ENCODE assay signal across 34 cellular contexts in the genomic region with DNA sequence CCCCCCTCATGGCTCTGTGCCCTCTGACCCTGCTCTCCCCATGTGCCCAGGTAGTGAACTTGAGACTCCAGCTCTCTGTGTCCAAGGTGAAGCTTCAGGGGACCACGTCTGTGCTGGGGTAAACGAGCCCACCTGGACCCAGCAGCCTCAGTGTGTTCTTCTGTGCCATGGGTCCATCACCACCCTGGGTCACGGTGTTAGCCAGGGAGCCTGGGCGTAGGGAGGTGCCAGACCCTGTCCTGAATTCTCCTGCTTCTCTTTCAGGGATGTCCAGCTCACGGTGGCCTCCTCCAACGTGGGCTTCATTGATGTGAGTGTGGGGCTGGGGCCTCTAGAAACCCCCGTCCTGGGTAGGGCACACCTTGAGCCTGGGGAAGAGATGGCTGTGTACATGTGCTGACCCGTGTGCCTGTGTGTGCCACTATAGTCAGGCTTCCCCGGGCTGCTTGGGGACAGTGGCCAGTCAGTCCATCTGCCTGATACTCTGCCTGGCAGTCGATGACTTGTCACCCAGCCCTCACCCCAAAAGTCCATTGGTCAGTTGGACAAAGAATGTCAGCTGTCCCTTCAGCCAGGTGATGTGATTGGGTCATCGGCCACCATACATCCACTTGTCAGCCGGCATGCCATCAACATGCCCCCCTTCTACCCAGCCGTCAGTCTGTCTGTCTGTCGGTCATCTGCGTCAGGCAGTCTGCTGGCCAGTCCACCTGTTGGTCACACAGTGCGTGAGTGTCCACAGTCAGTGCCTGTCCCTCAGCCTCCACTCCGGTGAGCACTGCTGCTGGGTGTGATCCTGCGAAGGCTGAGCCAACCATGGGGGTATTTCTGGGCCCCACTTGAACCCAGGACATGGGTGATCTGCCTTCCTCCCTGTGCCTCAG. TPM values are rescaled to one million over a fixed set of nuclear protein-coding genes. Genes with fewer than 3 reads are reported as not detected.
"Had no signal": no experiment of that assay in that cellular context is flagged by ENCODE, and none has a peak within 500 bp of the region (broad histone marks: within the 10 kb centered on the region; RNA-seq: fewer than 3 reads in every experiment).

No MANE protein-coding gene starts in this region.

- ATAC-seq: natural killer cell; pancreas; right cardiac atrium; stimulated activated memory B cell treated with anti-CD40 and anti-IgM and Interleukin-4, amounts not matched to agents 10 μg/mL and 1 μg/mL and 100 μg/mL, for 72 hours; stimulated activated naive CD8-positive, alpha-beta T cell treated with anti-CD3 and anti-CD28 coated beads, Interleukin-15, amount 100 ng/mL, for 72 hours had no signal

- H3K9me3 Mint-ChIP-seq: mesothelial cell of epicardium; natural killer cell; nephron progenitor cell; neural progenitor cell; stimulated activated naive CD8-positive, alpha-beta T cell treated with anti-CD3 and anti-CD28 coated beads, Interleukin-15, amount 100 ng/mL, for 72 hours; type B pancreatic cell had no signal

- FAIRE-seq: pancreas, small intestine had no signal

- H3K27me3 Mint-ChIP-seq: stimulated activated naive CD8-positive, alpha-beta T cell treated with anti-CD3 and anti-CD28 coated beads, Interleukin-15, amount 100 ng/mL, for 72 hours had no signal

- H3K79me2 ChIP-seq: hepatocyte had no signal

- H3K27me3 ChIP-seq: pancreas, tibial nerve, uterus had no signal

- H3K27ac Mint-ChIP-seq: mesothelial cell of epicardium; natural killer cell; nephron progenitor cell; neural progenitor cell; stimulated activated memory B cell treated with anti-CD40 and anti-IgM and Interleukin-4, amounts not matched to agents 10 μg/mL and 1 μg/mL and 100 μg/mL, for 72 hours; type B pancreatic cell had no signal

- H2AFZ ChIP-seq: hepatocyte, neural progenitor cell had no signal

- H3K27ac ChIP-seq: hepatocyte, left ventricle myocardium inferior, neural progenitor cell, pancreas, prostate gland, sigmoid colon, tibial nerve, uterus had no signal

- H3K4me3 ChIP-seq: hepatocyte, left ventricle myocardium inferior, lung, neural progenitor cell, pancreas, prostate gland, sigmoid colon, tibial nerve, uterus had no signal

- DNase-seq: islet precursor cell; left ventricle myocardium inferior; mesendoderm; naive B cell; natural killer cell; nephron progenitor cell; pancreas; retina; right cardiac atrium; sigmoid colon; small intestine; stimulated activated CD4-positive, alpha-beta T cell treated with anti-CD3 and anti-CD28 coated beads, Interleukin-1b, Interleukin-23, amount 100 ng/mL, for 48 hours; stimulated activated CD4-positive, alpha-beta T cell treated with anti-CD3 and anti-CD28 coated beads, Interleukin-2, amount 100 ng/mL, for 48 hours; stimulated activated CD4-positive, alpha-beta T cell treated with anti-CD3 and anti-CD28 coated beads, Interleukin-4, amount 100 ng/mL, for 4 hours; stimulated activated CD8-positive, alpha-beta memory T cell treated with anti-CD3 and anti-CD28 coated beads, Interleukin-4, amount 100 ng/mL, for 48 hours; stimulated activated naive CD4-positive, alpha-beta T cell treated with Interleukin-2 at 50 U/mL for 16 hours; stimulated activated naive CD8-positive, alpha-beta T cell treated with anti-CD3 and anti-CD28 coated beads, Interleukin-15, amount 100 ng/mL, for 72 hours; substantia nigra; uterus had no signal

- H3K9me3 ChIP-seq: left ventricle myocardium inferior, pancreas, prostate gland, sigmoid colon, tibial nerve, uterus had no signal

- H3K4me1 Mint-ChIP-seq: mesothelial cell of epicardium; natural killer cell; neural progenitor cell; stimulated activated naive CD8-positive, alpha-beta T cell treated with anti-CD3 and anti-CD28 coated beads, Interleukin-15, amount 100 ng/mL, for 72 hours had no signal

- H3K4me1 ChIP-seq: left ventricle myocardium inferior, neural progenitor cell, pancreas, prostate gland, sigmoid colon, tibial nerve, uterus had no signal

- H3K9ac ChIP-seq: neural progenitor cell had no signal

- H3K36me3 Mint-ChIP-seq: mesothelial cell of epicardium; naive B cell; natural killer cell; neural progenitor cell; stimulated activated memory B cell treated with anti-CD40 and anti-IgM and Interleukin-4, amounts not matched to agents 10 μg/mL and 1 μg/mL and 100 μg/mL, for 72 hours; type B pancreatic cell had no signal

- H3K4me2 ChIP-seq: hepatocyte, neural progenitor cell had no signal

- H3K4me3 Mint-ChIP-seq: mesothelial cell of epicardium; naive B cell; natural killer cell; nephron progenitor cell; neural progenitor cell; stimulated activated memory B cell treated with anti-CD40 and anti-IgM and Interleukin-4, amounts not matched to agents 10 μg/mL and 1 μg/mL and 100 μg/mL, for 72 hours; stimulated activated naive CD8-positive, alpha-beta T cell treated with anti-CD3 and anti-CD28 coated beads, Interleukin-15, amount 100 ng/mL, for 72 hours; type B pancreatic cell had no signal

- H3K36me3 ChIP-seq: left ventricle myocardium inferior, neural progenitor cell, pancreas, prostate gland, sigmoid colon, tibial nerve, uterus had no signal

RNA-seq across cellular contexts. Expression of gene BPIFB6, which starts 10.9 kb away (rescaled TPM):
- total RNA-seq: hepatocyte, kidney epithelial cell, left ventricle myocardium inferior, lower leg skin, lung, mesothelial cell of epicardium, mononuclear cell, natural killer cell, omental fat pad, pancreas, prostate gland, right cardiac atrium, sigmoid colon, temporal lobe, tibial nerve, ureter, uterus had no signal
- polyA plus RNA-seq: hepatocyte, lung, pancreas, right cardiac atrium, sigmoid colon, small intestine had no signal

RNA-seq across cellular contexts. Expression of gene BPIFB2, which starts 13.0 kb away (rescaled TPM):
- total RNA-seq: kidney epithelial cell, left ventricle myocardium inferior, lower leg skin, mesothelial cell of epicardium, mononuclear cell, natural killer cell, omental fat pad, right cardiac atrium, sigmoid colon, temporal lobe, tibial nerve, ureter, uterus had no signal
- polyA plus RNA-seq: right cardiac atrium, sigmoid colon, small intestine had no signal

RNA-seq across cellular contexts. Expression of gene SUN5, which starts 16.3 kb away (rescaled TPM):
- total RNA-seq: hepatocyte, kidney epithelial cell, left ventricle myocardium inferior, lower leg skin, lung, mesothelial cell of epicardium, mononuclear cell, natural killer cell, omental fat pad, pancreas, right cardiac atrium, sigmoid colon, temporal lobe, tibial nerve, ureter, uterus had no signal
- polyA plus RNA-seq: hepatocyte, lung, pancreas, right cardiac atrium, sigmoid colon, small intestine, thymus had no signal

RNA-seq across cellular contexts. Expression of gene BPIFB3, which starts 33.2 kb away (rescaled TPM):
- total RNA-seq: hepatocyte, kidney epithelial cell, left ventricle myocardium inferior, lower leg skin, lung, mesothelial cell of epicardium, mononuclear cell, natural killer cell, omental fat pad, pancreas, prostate gland, right cardiac atrium, sigmoid colon, temporal lobe, tibial nerve, ureter, uterus had no signal
- polyA plus RNA-seq: hepatocyte, lung, pancreas, right cardiac atrium, sigmoid colon, small intestine had no signal

RNA-seq across cellular contexts. Expression of gene BPIFB4, which starts 58.9 kb away (rescaled TPM):
- total RNA-seq: hepatocyte, kidney epithelial cell, left ventricle myocardium inferior, lower leg skin, lung, mesothelial cell of epicardium, mononuclear cell, natural killer cell, omental fat pad, pancreas, sigmoid colon, temporal lobe, tibial nerve, ureter, uterus had no signal
- polyA plus RNA-seq: hepatocyte, pancreas, right cardiac atrium, sigmoid colon, small intestine had no signal
